ENCODE assay signal across 24 cellular contexts in genomic region chr1:151970641-151971040, GRCh38. TPM values are rescaled to one million over a fixed set of nuclear protein-coding genes. Genes with fewer than 3 reads are reported as not detected.
A peak's percentile ranks its signal among the peaks of the same experiment; 100 is the strongest.
DNase-seq lines count a peak whose midpoint lies in the region; ATAC-seq, FAIRE-seq and TF ChIP-seq lines count a peak whose summit lies in the region.
"Had no signal": no experiment of that assay in that cellular context is flagged by ENCODE, and none has a peak within 500 bp of the region (broad histone marks: within the 10 kb centered on the region; RNA-seq: fewer than 3 reads in every experiment).

No MANE protein-coding gene starts in this region.

- no peaks in the 10 kb centered on the region for H3K9me3 ChIP-seq in A549
- H3K9me3 ChIP-seq: heart right ventricle, left ventricle myocardium inferior had no signal

- peak overlapping the region; percentile 66 for H3K4me2 ChIP-seq in A549

- H3K4me1 ChIP-seq in A549: peaks cover 72% of the 10 kb centered on the region
- peaks cover 41% of the 10 kb centered on the region for H3K4me1 ChIP-seq in foreskin keratinocyte

- no peak overlapping the region for H3K4me3 ChIP-seq in A549
- H3K4me3 ChIP-seq: heart right ventricle, left ventricle myocardium inferior had no signal

- no peak for FAIRE-seq in A549 (lab: Jason Lieb, UNC)

- TF ChIP-seq CTCF in A549 (IDR thresholded peaks at IDR 0.05) (no peak), foreskin keratinocyte (conservative IDR thresholded peaks at IDR 0.05) (no peak)

- peak; percentile 58 to 85 for DNase-seq in A549 (ENCODE audit: low read depth in 1 of 2, low spot score in 1 of 2)
- DNase-seq in LoVo (ENCODE audit: low spot score): peak; percentile 63
- peak; percentile 77 for DNase-seq in amniotic epithelial cell (ENCODE audit: low read depth)
- DNase-seq in foreskin keratinocyte: peak in 1 of 2 donors; percentile 51
- DNase-seq in AML-193 (lab: John Stamatoyannopoulos, UW): no peak
- DNase-seq in globus pallidus (ENCODE audit: low spot score): no peak
- DNase-seq in DMS 273 (lab: John Stamatoyannopoulos, UW; ENCODE audit: unreplicated experiment): no peak
- DNase-seq: activated CD4-positive, alpha-beta T cell treated with anti-CD3 and anti-CD28 coated beads, Interleukin-2, amount 50 U/mL, for 48 hours; activated effector memory CD4-positive, alpha-beta T cell treated with Interleukin-2 at 50 U/mL for 16 hours; activated naive CD8-positive, alpha-beta T cell treated with anti-CD3 and anti-CD28 coated beads, Interleukin-2, amount 10 ng/mL, durations not matched to agents 7 days and 5 days; DMS 273 treated with DMSO at 0.1 percent for 48 hours; effector memory CD8-positive, alpha-beta T cell; H9; heart right ventricle; left ventricle myocardium inferior; midbrain; NCI-H1694; NCI-H2171 treated with DMSO at 0.1 percent for 48 hours; NCI-H774 had no signal

- POLR2A ChIA-PET in A549 (lab: Yijun Ruan, JAX): interaction anchor here (2.4 to 4.1 kb wide), 3 partner anchors 18 to 25 kb away, joined by 12 to 23 read pairs (median 17); no protein-coding TSS in a partner anchor

- H3K27me3 ChIP-seq in foreskin keratinocyte: no peaks in the 10 kb centered on the region
- H3K27me3 ChIP-seq: heart right ventricle had no signal

- no peak for TF ChIP-seq EP300 in A549 (IDR thresholded peaks at IDR 0.05)

- H3K27ac ChIP-seq in A549: peak overlapping the region; percentile 89 to 94
- peak overlapping the region; percentile 86 for H3K27ac ChIP-seq in foreskin keratinocyte
- H3K27ac ChIP-seq: C4-2B, heart right ventricle, left ventricle myocardium inferior had no signal

- ATAC-seq in A549 (peak; percentile 27 to 57; a peak in 3 of 6 replicates), foreskin keratinocyte (peak; percentile 72), GM19328 (IDR thresholded peaks at IDR 0.05; ENCODE audit: unreplicated experiment) (no peak)
- ATAC-seq: effector memory CD8-positive, alpha-beta T cell; SK-N-SH treated with all-trans-retinoic acid at 6 μM for 48 hours; WTC11 had no signal

- WGBS in A549 (ENCODE audit: missing lambda C conversion rate): 9% methylated on average over 4 of the region's 4 CpGs

- TF ChIP-seq POLR2A in A549 (IDR thresholded peaks at IDR 0.05; ENCODE audit: low read length): no peak

- 0 out of 5 replicates have a peak, but pooled peaks of 1 of the 2 experiments have one; percentile 21 for TF ChIP-seq RAD21 in A549 (conservative IDR thresholded peaks at IDR 0.05 in 1 of 2, IDR thresholded peaks at IDR 0.05 in 1 of 2)

- CTCF ChIA-PET in A549 (lab: Yijun Ruan, JAX): interaction anchor here (0.8 to 36.8 kb wide), 6 partner anchors 22 to 64 kb away, joined by 3 to 1410 read pairs (median 5); partner anchors contain the start of gene S100A10

TF ChIP-seq in A549, 52 proteins besides CTCF, POLR2A, EP300 and RAD21:
- TF ChIP-seq CBX8 (IDR thresholded peaks at IDR 0.05): no peak
- TF ChIP-seq, protein P1, sequence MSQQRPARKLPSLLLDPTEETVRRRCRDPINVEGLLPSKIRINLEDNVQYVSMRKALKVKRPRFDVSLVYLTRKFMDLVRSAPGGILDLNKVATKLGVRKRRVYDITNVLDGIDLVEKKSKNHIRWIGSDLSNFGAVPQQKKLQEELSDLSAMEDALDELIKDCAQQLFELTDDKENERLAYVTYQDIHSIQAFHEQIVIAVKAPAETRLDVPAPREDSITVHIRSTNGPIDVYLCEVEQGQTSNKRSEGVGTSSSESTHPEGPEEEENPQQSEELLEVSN (IDR thresholded peaks at IDR 0.05; ENCODE audit: borderline replicate concordance, low read depth): no peak
- TF ChIP-seq ZFP36 (IDR thresholded peaks at IDR 0.05; ENCODE audit: borderline replicate concordance, partially characterized antibody): no peak
- TF ChIP-seq RARB (CRISPR knock-in tag; IDR thresholded peaks at IDR 0.05): no peak
- no peak for TF ChIP-seq FOXS1 (CRISPR knock-in tag; IDR thresholded peaks at IDR 0.05)
- TF ChIP-seq MYC (IDR thresholded peaks at IDR 0.05; ENCODE audit: borderline replicate concordance, low read length): no peak
- no peak for TF ChIP-seq HES2 (IDR thresholded peaks at IDR 0.05)
- no peak for TF ChIP-seq EHF (CRISPR knock-in tag; IDR thresholded peaks at IDR 0.05)
- no peak for TF ChIP-seq JUNB (IDR thresholded peaks at IDR 0.05)
- no peak for TF ChIP-seq FOSL2 (IDR thresholded peaks at IDR 0.05)
- no peak for TF ChIP-seq FOSL2 (CRISPR knock-in tag; IDR thresholded peaks at IDR 0.05)
- no peak for TF ChIP-seq NR3C1 (IDR thresholded peaks at IDR 0.05)
- no peak for TF ChIP-seq TFCP2L1 (CRISPR knock-in tag; IDR thresholded peaks at IDR 0.05)
- no peak for TF ChIP-seq MAFK (IDR thresholded peaks at IDR 0.05; ENCODE audit: partially characterized antibody)
- no peak for TF ChIP-seq SREBF2 (IDR thresholded peaks at IDR 0.05)
- no peak for TF ChIP-seq NFE2L2 (conservative IDR thresholded peaks at IDR 0.05; ENCODE audit: low read length)
- no peak for TF ChIP-seq HEYL (CRISPR knock-in tag; IDR thresholded peaks at IDR 0.05)
TF ChIP-seq in A549: peak in this region for 0.

RNA-seq across cellular contexts. Expression of gene S100A10, which starts 23.0 kb away (rescaled TPM):
- polyA plus RNA-seq in A549 (2011; rRNA removed) (505 and 515 TPM in 2 replicates), A549 (2017; fragmentation: RNase III; extraction: RNeasy Plus Mini Kit Qiagen cat#74134 plus additional on column Dnase treatment) (2,059 to 2,476 TPM (median 2,077 TPM) in 3 replicates), foreskin keratinocyte (2,964 and 3,214 TPM in 2 replicates)
- 323 and 344 TPM in 2 replicates for polyA plus RNA-seq in A549 (2012; cell fraction: cytosol; rRNA removed)
- 72.0 and 86.0 TPM in 2 replicates for polyA plus RNA-seq in A549 (2012; cell fraction: nucleus; rRNA removed)
- 228 and 259 TPM in 2 replicates for polyA minus RNA-seq in A549 (2011; rRNA and poly(A)+ RNA removed)
- total RNA-seq in foreskin keratinocyte: 1,585 and 1,601 TPM in 2 replicates
- total RNA-seq: G401 had no signal

Comparison
In these comparisons a context has a peak if more than half of its experiments do, and no peak if none do; other contexts are left out.
1. DNase-seq: peak in A549 (2 of 2), LoVo (single experiment) and amniotic epithelial cell (single experiment); none in AML-193 (0 of 2), globus pallidus (single experiment) and DMS 273 (single experiment).